Comparison of ENCODE assay signal across 13 cellular contexts in the genomic region with DNA sequence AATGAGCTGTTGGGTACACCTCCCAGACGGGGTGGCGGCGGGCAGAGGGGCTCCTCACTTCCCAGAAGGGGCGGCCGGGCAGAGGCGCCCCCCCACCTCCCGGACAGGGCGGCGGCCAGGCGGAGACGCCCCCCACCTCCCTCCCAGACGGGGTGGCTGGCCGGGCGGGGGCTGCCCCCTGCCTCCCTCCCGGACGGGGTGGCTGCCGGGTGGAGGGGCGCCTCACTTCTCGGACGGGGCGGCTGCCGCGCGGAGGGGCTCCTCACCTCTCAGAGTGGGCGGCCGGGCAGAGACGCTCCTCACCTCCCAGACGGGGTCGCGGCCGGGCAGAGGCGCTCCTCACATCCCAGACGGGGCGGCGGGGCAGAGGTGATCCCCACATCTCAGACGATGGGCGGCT. TPM values are rescaled to one million over a fixed set of nuclear protein-coding genes. Genes with fewer than 3 reads are reported as not detected.
"Had no signal": no experiment of that assay in that cellular context is flagged by ENCODE, and none has a peak within 500 bp of the region (broad histone marks: within the 10 kb centered on the region; RNA-seq: fewer than 3 reads in every experiment).

No MANE protein-coding gene starts in this region.

RNA-seq across cellular contexts. Expression of a gene that starts 34.2 kb away (rescaled TPM):
- total RNA-seq: activated B cell treated with CpG ODN at 0.5 μM for 24 hours; activated CD4-positive, alpha-beta memory T cell treated with anti-CD3 and anti-CD28 coated beads for 36 hours; activated CD4-positive, alpha-beta memory T cell treated with anti-CD3 and anti-CD28 coated beads, Interleukin-2, amount 10 ng/mL, durations not matched to agents 7 days and 5 days; activated CD4-positive, alpha-beta T cell treated with anti-CD3 and anti-CD28 coated beads for 36 hours; activated CD4-positive, alpha-beta T cell treated with anti-CD3 and anti-CD28 coated beads, Interleukin-2, amount 10 ng/mL, durations not matched to agents 24 days and 14 days; activated CD4-positive, alpha-beta T cell treated with anti-CD3 and anti-CD28 coated beads, Interleukin-2, amount 10 ng/mL, durations not matched to agents 7 days and 5 days; activated CD8-positive, alpha-beta memory T cell treated with anti-CD3 and anti-CD28 coated beads for 36 hours; activated CD8-positive, alpha-beta memory T cell treated with anti-CD3 and anti-CD28 coated beads, Interleukin-2, amount 10 ng/mL, durations not matched to agents 7 days and 5 days; activated CD8-positive, alpha-beta T cell treated with anti-CD3 and anti-CD28 coated beads for 36 hours; activated CD8-positive, alpha-beta T cell treated with anti-CD3 and anti-CD28 coated beads, Interleukin-2, amount 10 ng/mL, durations not matched to agents 7 days and 5 days; T-helper 1 cell treated with Interleukin-12 subunit alpha and Interleukin-12 subunit beta and Interleukin-4 antibody, amounts not matched to agents 30 ng/mL and 1 ng/mL, for 36 hours; T-helper 17 cell; T-helper 2 cell treated with Interferon-gamma antibody and Interleukin-4, amounts not matched to agents 100 ng/mL and 5 ng/mL, for 36 hours had no signal
